ENCODE assay signal across 9 cellular contexts in the genomic region with DNA sequence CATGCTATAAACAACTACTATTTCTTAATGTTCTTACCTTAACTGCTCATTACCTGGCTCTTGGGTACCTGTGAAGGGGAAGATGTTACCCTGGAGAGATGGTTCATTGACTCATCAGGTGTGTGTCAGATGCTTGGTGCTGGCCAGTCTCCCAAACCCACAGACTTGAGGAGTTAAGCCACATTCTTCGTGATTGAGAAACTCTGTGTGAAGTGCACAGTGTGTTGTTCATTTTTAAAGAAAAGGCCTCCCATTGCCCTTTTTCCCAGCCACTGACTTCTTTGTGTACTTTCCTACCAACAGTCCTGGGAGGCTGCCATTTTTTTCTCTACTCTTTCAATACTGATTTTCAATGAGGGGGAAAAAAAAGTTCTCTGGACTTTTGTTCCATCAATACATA. TPM values are rescaled to one million over a fixed set of nuclear protein-coding genes. Genes with fewer than 3 reads are reported as not detected.
DNase-seq lines count a peak whose midpoint lies in the region; ATAC-seq and TF ChIP-seq lines count a peak whose summit lies in the region.
"Had no signal": no experiment of that assay in that cellular context is flagged by ENCODE, and none has a peak within 500 bp of the region (broad histone marks: within the 10 kb centered on the region; RNA-seq: fewer than 3 reads in every experiment).

No MANE protein-coding gene starts in this region.

- no peaks in the 10 kb centered on the region for H3K27me3 ChIP-seq in osteoblast (ENCODE audit: insufficient read depth, low read length)

- H3K4me3 ChIP-seq in NB4 (ENCODE audit: low read depth, low read length): peak overlapping the region; percentile 34
- no peak overlapping the region for H3K4me3 ChIP-seq in osteoblast (ENCODE audit: insufficient read depth, low read length)
- H3K4me3 ChIP-seq: GM12878 had no signal

- H3K4me2 ChIP-seq in osteoblast (ENCODE audit: insufficient read depth, low read length): peak overlapping the region; percentile 42

- H4K20me1 ChIP-seq in osteoblast (ENCODE audit: insufficient read depth, low read length): no peaks in the 10 kb centered on the region

- peaks cover 14% of the 10 kb centered on the region for H3K36me3 ChIP-seq in osteoblast (ENCODE audit: insufficient read depth, low read length)

- ATAC-seq in HG03378 (IDR thresholded peaks at IDR 0.05; ENCODE audit: unreplicated experiment) (no peak), HG03196 (IDR thresholded peaks at IDR 0.05; ENCODE audit: unreplicated experiment) (no peak), HG02973 (IDR thresholded peaks at IDR 0.05; ENCODE audit: unreplicated experiment) (no peak)
- ATAC-seq: GM12878 had no signal

- peak; percentile 93 for DNase-seq in EH (ENCODE audit: low read depth)
- peak; percentile 74 for DNase-seq in NB4 (ENCODE audit: low read depth)
- DNase-seq in epithelial cell of prostate (ENCODE audit: low read depth, low spot score): peak; percentile 93
- no peak for DNase-seq in osteoblast (ENCODE audit: insufficient read length, low spot score, missing footprints)
- no peak for DNase-seq in iPS-NIHi11 (ENCODE audit: low spot score)

- no peak for TF ChIP-seq POLR2A in NB4 (IDR thresholded peaks at IDR 0.05; ENCODE audit: extremely low read depth, insufficient read length)

- TF ChIP-seq CTCF in NB4 (IDR thresholded peaks at IDR 0.05; ENCODE audit: low read depth, low read length): no peak
- TF ChIP-seq CTCF in osteoblast (IDR thresholded peaks at IDR 0.05; ENCODE audit: extremely low read depth, low read depth, low read length): no peak

- H2AFZ ChIP-seq in osteoblast (ENCODE audit: low read length): no peak overlapping the region

- H3K79me2 ChIP-seq in osteoblast (ENCODE audit: insufficient read depth, low read length): peaks cover 55% of the 10 kb centered on the region

- H3K4me1 ChIP-seq in osteoblast (ENCODE audit: insufficient read depth, low read length): peaks cover 44% of the 10 kb centered on the region

- H3K27ac ChIP-seq in epithelial cell of prostate: peak overlapping the region; percentile 95
- peak overlapping the region; percentile 68 for H3K27ac ChIP-seq in osteoblast (ENCODE audit: low read depth, low read length)

- no peaks in the 10 kb centered on the region for H3K9me3 ChIP-seq in osteoblast (ENCODE audit: low read depth, low read length)

RNA-seq across cellular contexts. Expression of gene MGST1, which starts 3.2 kb away (rescaled TPM):
- 72.7 and 81.9 TPM in 2 replicates for total RNA-seq in osteoblast

Comparison
In these comparisons a context has a peak if more than half of its experiments do, and no peak if none do; other contexts are left out.
1. DNase-seq: peak in EH (single experiment), NB4 (single experiment) and epithelial cell of prostate (single experiment); none in osteoblast (single experiment) and iPS-NIHi11 (single experiment).